Comparison of ENCODE assay signal across 22 cellular contexts in the genomic region with DNA sequence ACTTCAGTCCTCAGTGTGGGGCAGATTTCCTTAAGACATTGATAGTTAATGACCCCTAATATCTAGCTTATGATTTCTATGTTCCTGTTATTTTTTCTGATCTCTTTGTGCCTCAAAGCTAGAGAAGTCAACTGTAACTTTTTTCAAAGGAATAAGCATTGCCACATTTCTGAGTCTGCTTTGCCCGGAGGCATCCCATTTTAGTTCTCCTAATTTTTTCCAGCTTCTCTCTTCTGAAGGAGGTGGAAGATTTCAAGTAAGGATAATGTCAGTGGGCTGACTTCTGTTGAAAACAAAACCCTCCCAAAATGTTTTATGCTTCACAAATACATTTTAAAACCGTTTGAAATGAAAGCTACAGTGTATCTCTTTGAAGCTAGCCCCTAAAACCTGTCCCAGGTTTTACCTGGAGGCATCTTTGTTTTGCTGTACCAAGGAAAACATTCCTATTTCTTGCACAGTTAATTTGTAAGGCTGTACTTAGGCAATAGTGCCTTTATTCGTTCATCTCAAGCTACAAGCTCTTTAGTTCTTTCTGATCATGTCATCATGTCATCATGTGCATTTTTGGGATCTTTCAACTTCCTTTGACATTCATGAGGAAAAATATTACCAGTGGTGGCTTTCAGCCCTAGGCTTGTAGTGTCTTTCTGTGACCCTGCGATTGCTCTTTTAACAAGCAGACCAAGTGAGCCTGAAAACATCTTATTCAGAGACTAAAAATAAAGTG.
"Had no signal": no experiment of that assay in that cellular context is flagged by ENCODE, and none has a peak within 500 bp of the region (broad histone marks: within the 10 kb centered on the region; RNA-seq: fewer than 3 reads in every experiment).

No MANE protein-coding gene starts in this region.

- ATAC-seq: left colon; left lung; lower lobe of right lung; natural killer cell; right lobe of liver; stimulated activated naive B cell treated with anti-CD40 and anti-IgM and Interleukin-4, amounts not matched to agents 10 μg/mL and 1 μg/mL and 100 μg/mL, for 72 hours had no signal

- H3K27ac ChIP-seq: left lung, lower lobe of right lung, neural progenitor cell, neutrophil, parathyroid adenoma, right atrium auricular region, right lobe of liver, tibial nerve, upper lobe of left lung had no signal

- H3K9ac ChIP-seq: neural progenitor cell, parathyroid adenoma had no signal

- H3K4me1 ChIP-seq: lower lobe of right lung, neural progenitor cell, parathyroid adenoma, right lobe of liver, tibial nerve, upper lobe of left lung had no signal

- FAIRE-seq: kidney had no signal

- DNase-seq: hippocampal formation; kidney; left colon; left lung; lower lobe of right lung; mesendoderm; naive B cell; natural killer cell; nephron progenitor cell; occipital lobe; right lobe of liver; stimulated activated CD4-positive, alpha-beta T cell treated with anti-CD3 and anti-CD28 coated beads, Interleukin-1b, Interleukin-23, amount 100 ng/mL, for 48 hours; stimulated activated CD4-positive, alpha-beta T cell treated with anti-CD3 and anti-CD28 coated beads, Interleukin-2, amount 100 ng/mL, for 48 hours; stimulated activated naive B cell treated with anti-CD40 and anti-IgM and Interleukin-4, amounts not matched to agents 10 μg/mL and 1 μg/mL and 100 μg/mL, for 72 hours; substantia nigra; upper lobe of left lung had no signal

- H3K79me2 ChIP-seq: parathyroid adenoma had no signal

- H3K4me2 ChIP-seq: neural progenitor cell, smooth muscle cell had no signal

- H2AFZ ChIP-seq: neural progenitor cell, parathyroid adenoma had no signal

- H3K9me3 ChIP-seq: left lung, lower lobe of right lung, neutrophil, right atrium auricular region, right lobe of liver, tibial nerve, upper lobe of left lung had no signal

- H3K4me3 ChIP-seq: left lung, lower lobe of right lung, neural progenitor cell, right atrium auricular region, right lobe of liver, smooth muscle cell, tibial nerve, upper lobe of left lung had no signal

- H3K36me3 ChIP-seq: lower lobe of right lung, neural progenitor cell, neutrophil, right atrium auricular region, right lobe of liver, tibial nerve, upper lobe of left lung had no signal

- H3K27me3 ChIP-seq: left lung, neural progenitor cell, neutrophil, right atrium auricular region, right lobe of liver, tibial nerve, upper lobe of left lung had no signal
